In genomic region chr4:139857021-139857420, GRCh38 we compare ENCODE assay signal across 1 cellular context.
TF ChIP-seq lines count a peak whose summit lies in the region.

No MANE protein-coding gene starts in this region.

TF ChIP-seq in HepG2, 621 proteins besides CTCF, POLR2A, EP300 and RAD21 (continued from another document and continues in another):
- no peak for TF ChIP-seq TBL1XR1 (IDR thresholded peaks at IDR 0.05; ENCODE audit: borderline replicate concordance, low read length, partially characterized antibody)
- 0 out of 2 replicates have a peak, but pooled peaks have one; percentile 27 for TF ChIP-seq KLF6 (CRISPR knock-in tag; IDR thresholded peaks at IDR 0.05)
- peak; percentile 40; the same call in 1 of the 2 replicates for TF ChIP-seq ZNF281 (CRISPR knock-in tag; IDR thresholded peaks at IDR 0.05; ENCODE audit: borderline replicate concordance)
- no peak for TF ChIP-seq PHB2 (IDR thresholded peaks at IDR 0.05; ENCODE audit: partially characterized antibody)
- TF ChIP-seq ARID4A (CRISPR knock-in tag; IDR thresholded peaks at IDR 0.05; ENCODE audit: borderline replicate concordance) = no peak
- TF ChIP-seq ZNF619 (CRISPR knock-in tag; IDR thresholded peaks at IDR 0.05) = no peak
- TF ChIP-seq ZNF646 (CRISPR knock-in tag; IDR thresholded peaks at IDR 0.05) = no peak
- no peak for TF ChIP-seq ZNF326 (CRISPR knock-in tag; IDR thresholded peaks at IDR 0.05; ENCODE audit: borderline replicate concordance)
- no peak for TF ChIP-seq TEF (CRISPR knock-in tag; IDR thresholded peaks at IDR 0.05)
- no peak for TF ChIP-seq ZNF20 (CRISPR knock-in tag; IDR thresholded peaks at IDR 0.05)
- TF ChIP-seq ZNF180 (CRISPR knock-in tag; IDR thresholded peaks at IDR 0.05; ENCODE audit: borderline replicate concordance, low read depth) = no peak
- no peak for TF ChIP-seq MZF1 (CRISPR knock-in tag; IDR thresholded peaks at IDR 0.05; ENCODE audit: borderline replicate concordance)
- no peak for TF ChIP-seq ZSCAN25 (CRISPR knock-in tag; IDR thresholded peaks at IDR 0.05)
- no peak for TF ChIP-seq ZNF784 (CRISPR knock-in tag; IDR thresholded peaks at IDR 0.05; ENCODE audit: borderline replicate concordance)
- TF ChIP-seq ZNF652 (CRISPR knock-in tag; IDR thresholded peaks at IDR 0.05; ENCODE audit: borderline replicate concordance, low read depth) = no peak
- no peak for TF ChIP-seq ZNF335 (CRISPR knock-in tag; IDR thresholded peaks at IDR 0.05)
- no peak for TF ChIP-seq ZNF616 (CRISPR knock-in tag; IDR thresholded peaks at IDR 0.05; ENCODE audit: low read depth)
- TF ChIP-seq YEATS4 (CRISPR knock-in tag; IDR thresholded peaks at IDR 0.05; ENCODE audit: borderline replicate concordance) = peak; percentile 49; the same call in 1 of the 2 replicates
- no peak for TF ChIP-seq ATF1 (CRISPR knock-in tag; IDR thresholded peaks at IDR 0.05)
- TF ChIP-seq REPIN1 (CRISPR knock-in tag; IDR thresholded peaks at IDR 0.05; ENCODE audit: borderline replicate concordance, low read depth) = no peak
- TF ChIP-seq ZNF432 (CRISPR knock-in tag; IDR thresholded peaks at IDR 0.05; ENCODE audit: borderline replicate concordance) = no peak
- TF ChIP-seq ZBTB43 (CRISPR knock-in tag; conservative IDR thresholded peaks at IDR 0.05) = peak; percentile 74; the same call in 1 of the 2 replicates
- no peak for TF ChIP-seq ZSCAN5A (CRISPR knock-in tag; IDR thresholded peaks at IDR 0.05; ENCODE audit: borderline replicate concordance)
- no peak for TF ChIP-seq ZBTB49 (CRISPR knock-in tag; IDR thresholded peaks at IDR 0.05; ENCODE audit: borderline replicate concordance)
- no peak for TF ChIP-seq ZNF761 (CRISPR knock-in tag; conservative IDR thresholded peaks at IDR 0.05)
- TF ChIP-seq GTF3A (CRISPR knock-in tag; conservative IDR thresholded peaks at IDR 0.05) = no peak
- TF ChIP-seq ZIK1 (CRISPR knock-in tag; IDR thresholded peaks at IDR 0.05; ENCODE audit: borderline replicate concordance, low read depth) = no peak
- TF ChIP-seq RNF2 (conservative IDR thresholded peaks at IDR 0.05; ENCODE audit: low read depth) = no peak
- TF ChIP-seq ZNF317 (CRISPR knock-in tag; IDR thresholded peaks at IDR 0.05) = 0 out of 2 replicates have a peak, but pooled peaks have one; percentile 35
- TF ChIP-seq FOSL1 (CRISPR knock-in tag; IDR thresholded peaks at IDR 0.05; ENCODE audit: borderline replicate concordance) = no peak
- no peak for TF ChIP-seq DNMT1 (CRISPR knock-in tag; IDR thresholded peaks at IDR 0.05)
- no peak for TF ChIP-seq MAF1 (CRISPR knock-in tag; IDR thresholded peaks at IDR 0.05; ENCODE audit: borderline replicate concordance)
- TF ChIP-seq BCL3 (CRISPR knock-in tag; IDR thresholded peaks at IDR 0.05) = no peak
- no peak for TF ChIP-seq ATAD3A (CRISPR knock-in tag; IDR thresholded peaks at IDR 0.05)
- TF ChIP-seq MIER3 (CRISPR knock-in tag; IDR thresholded peaks at IDR 0.05; ENCODE audit: borderline replicate concordance) = peak; percentile 50; the same call in 1 of the 2 replicates
- TF ChIP-seq ZMYM3 (CRISPR knock-in tag; IDR thresholded peaks at IDR 0.05) = peak; percentile 65; the same call in 1 of the 2 replicates
